Comparison of ENCODE assay signal across 13 cellular contexts in genomic region chr6:22045261-22045912, GRCh38.
"Had no signal": no experiment of that assay in that cellular context is flagged by ENCODE, and none has a peak within 500 bp of the region (broad histone marks: within the 10 kb centered on the region; RNA-seq: fewer than 3 reads in every experiment).

No MANE protein-coding gene starts in this region.

- H3K4me3 Mint-ChIP-seq: activated CD8-positive, alpha-beta memory T cell treated with anti-CD3 and anti-CD28 coated beads, Interleukin-2, amount 10 ng/mL, durations not matched to agents 7 days and 5 days; activated T-cell treated with anti-CD3 and anti-CD28 coated beads, Interleukin-2, amount 50 U/mL, for 24 hours; stimulated activated naive CD8-positive, alpha-beta T cell treated with anti-CD3 and anti-CD28 coated beads, Interleukin-15, Interleukin-2, amounts not matched to agents 100 ng/mL and 50 ng/mL, for 24 hours had no signal

- DNase-seq: activated CD4-positive, alpha-beta T cell treated with anti-CD3 and anti-CD28 coated beads, Interleukin-2, amount 50 U/mL, for 1 hour; activated CD8-positive, alpha-beta memory T cell treated with anti-CD3 and anti-CD28 coated beads, Interleukin-2, amount 10 ng/mL, durations not matched to agents 7 days and 5 days; activated effector memory CD4-positive, alpha-beta T cell treated with Interleukin-2 at 50 U/mL for 16 hours; activated T-cell treated with anti-CD3 and anti-CD28 coated beads, Interleukin-2, amount 50 U/mL, for 24 hours; dorsolateral prefrontal cortex; hypothalamus; left cardiac atrium; mucosa of descending colon; stimulated activated CD4-positive, alpha-beta T cell treated with anti-CD3 and anti-CD28 coated beads, Interleukin-4, amount 100 ng/mL, for 1 hour; stimulated activated CD8-positive, alpha-beta memory T cell treated with anti-CD3 and anti-CD28 coated beads, Interleukin-4, amount 100 ng/mL, for 48 hours; SW 1271 had no signal

- H3K9me3 Mint-ChIP-seq: stimulated activated naive CD8-positive, alpha-beta T cell treated with anti-CD3 and anti-CD28 coated beads, Interleukin-15, Interleukin-2, amounts not matched to agents 100 ng/mL and 50 ng/mL, for 24 hours had no signal

- H3K27me3 Mint-ChIP-seq: activated CD8-positive, alpha-beta memory T cell treated with anti-CD3 and anti-CD28 coated beads, Interleukin-2, amount 10 ng/mL, durations not matched to agents 7 days and 5 days; activated T-cell treated with anti-CD3 and anti-CD28 coated beads, Interleukin-2, amount 50 U/mL, for 24 hours; stimulated activated naive CD8-positive, alpha-beta T cell treated with anti-CD3 and anti-CD28 coated beads, Interleukin-15, Interleukin-2, amounts not matched to agents 100 ng/mL and 50 ng/mL, for 24 hours had no signal

- H3K4me1 Mint-ChIP-seq: activated CD8-positive, alpha-beta memory T cell treated with anti-CD3 and anti-CD28 coated beads, Interleukin-2, amount 10 ng/mL, durations not matched to agents 7 days and 5 days had no signal

- H3K27ac Mint-ChIP-seq: activated CD8-positive, alpha-beta memory T cell treated with anti-CD3 and anti-CD28 coated beads, Interleukin-2, amount 10 ng/mL, durations not matched to agents 7 days and 5 days; activated T-cell treated with anti-CD3 and anti-CD28 coated beads, Interleukin-2, amount 50 U/mL, for 24 hours; stimulated activated naive CD8-positive, alpha-beta T cell treated with anti-CD3 and anti-CD28 coated beads, Interleukin-15, Interleukin-2, amounts not matched to agents 100 ng/mL and 50 ng/mL, for 24 hours had no signal

- H3K36me3 Mint-ChIP-seq: activated CD8-positive, alpha-beta memory T cell treated with anti-CD3 and anti-CD28 coated beads, Interleukin-2, amount 10 ng/mL, durations not matched to agents 7 days and 5 days had no signal

- ATAC-seq: activated CD8-positive, alpha-beta memory T cell treated with anti-CD3 and anti-CD28 coated beads, Interleukin-2, amount 10 ng/mL, durations not matched to agents 7 days and 5 days; esophagus mucosa; left cardiac atrium; mucosa of descending colon had no signal
